In the genomic region with DNA sequence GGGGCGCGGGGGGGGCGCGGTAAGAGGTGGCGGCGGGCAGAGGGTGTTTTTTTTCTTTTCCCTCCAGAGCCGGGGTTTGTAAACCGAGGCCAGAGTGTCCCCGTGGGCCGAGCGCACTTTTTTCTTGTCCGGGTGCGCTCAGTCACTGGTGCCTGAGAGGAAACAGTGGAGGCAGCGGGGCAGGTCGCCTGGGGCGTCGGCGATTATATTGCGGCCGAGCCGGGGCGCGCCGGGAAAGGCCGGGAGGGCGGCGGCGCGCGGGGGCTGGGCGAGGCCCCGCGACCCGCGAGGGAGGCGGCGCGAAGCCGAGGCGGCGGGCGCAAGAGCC, we compare ENCODE assay signal across 9 cellular contexts. TPM values are rescaled to one million over a fixed set of nuclear protein-coding genes. Genes with fewer than 3 reads are reported as not detected.
DNase-seq lines count a peak whose midpoint lies in the region; ATAC-seq, FAIRE-seq and TF ChIP-seq lines count a peak whose summit lies in the region.
"Had no signal": no experiment of that assay in that cellular context is flagged by ENCODE, and none has a peak within 500 bp of the region (broad histone marks: within the 10 kb centered on the region; RNA-seq: fewer than 3 reads in every experiment).

No MANE protein-coding gene starts in this region.

- H3K27me3 Mint-ChIP-seq in brain, result peaks cover 96% of the 10 kb centered on the region

- peaks cover 50% of the 10 kb centered on the region for H3K4me1 Mint-ChIP-seq in brain

- TF ChIP-seq CTCF in heart left ventricle (IDR thresholded peaks at IDR 0.05) (no peak), brain (conservative IDR thresholded peaks at IDR 0.05) (no peak)

- peak overlapping the region; percentile 15 to 61 (median 47) for H3K4me3 ChIP-seq in heart left ventricle
- peak overlapping the region; percentile 61 to 67 for H3K4me3 ChIP-seq in mucosa of rectum (ENCODE audit: low read length in 2 of 2)

- H3K27me3 ChIP-seq in heart left ventricle (peaks cover 68 to 100% (median 94%) of the 10 kb centered on the region in 9 donors), mucosa of rectum (ENCODE audit: control insufficient read depth in 2 of 2, insufficient read depth in 2 of 2, low read length in 2 of 2) (peaks cover 15 to 22% of the 10 kb centered on the region in 2 donors)

- peaks cover 0 to 13% (median 4%) of the 10 kb centered on the region in 5 experiments for H3K9me3 Mint-ChIP-seq in brain
- H3K9me3 Mint-ChIP-seq: activated CD4-positive, alpha-beta T cell treated with anti-CD3 and anti-CD28 coated beads, Interleukin-2, amount 10 ng/mL, durations not matched to agents 24 days and 14 days had no signal

- H3K36me3 ChIP-seq in heart left ventricle (no peaks in the 10 kb centered on the region), mucosa of rectum (ENCODE audit: control insufficient read depth in 2 of 2, insufficient read depth in 2 of 2, low read length in 2 of 2) (no peaks in the 10 kb centered on the region)

- TF ChIP-seq POLR2A in heart left ventricle (IDR thresholded peaks at IDR 0.05), result no peak

- 1 to 4% (median 2%) methylated on average over 29 to 42 of the region's 42 CpGs; no CpG with 5 or more reads in 1 of the 4 donors for WGBS in heart left ventricle, 4 donors

- ATAC-seq in heart left ventricle (peak in 2 of 4 donors; percentile 17 to 55), left ventricle myocardium superior (no peak)

- H3K4me1 ChIP-seq in heart left ventricle (peaks cover 0 to 32% (median 9%) of the 10 kb centered on the region in 12 donors), mucosa of rectum (ENCODE audit: control insufficient read depth in 2 of 2, insufficient read depth in 2 of 2, low read length in 2 of 2) (peaks cover 5 to 7% of the 10 kb centered on the region in 2 donors)

- peak overlapping the region in 9 of 12 donors; percentile 21 to 86 (median 71) for H3K27ac ChIP-seq in heart left ventricle
- H3K27ac ChIP-seq in mucosa of rectum (ENCODE audit: low read depth in 2 of 2, low read length in 2 of 2), result peak overlapping the region; percentile 72 to 74

- peak overlapping the region; percentile 24 to 59 for H3K9ac ChIP-seq in mucosa of rectum (ENCODE audit: low read depth in 1 of 2, low read length in 2 of 2)

- peak overlapping the region; percentile 49 to 88 (median 75) for H3K4me3 Mint-ChIP-seq in brain
- H3K4me3 Mint-ChIP-seq: activated CD4-positive, alpha-beta T cell treated with anti-CD3 and anti-CD28 coated beads, Interleukin-2, amount 10 ng/mL, durations not matched to agents 24 days and 14 days had no signal

- H3K27ac Mint-ChIP-seq in brain, result peak overlapping the region in 1 of 5 experiments; percentile 89

- H3K9me3 ChIP-seq in heart left ventricle (no peaks in the 10 kb centered on the region), mucosa of rectum (ENCODE audit: control insufficient read depth in 2 of 2, low read length in 2 of 2) (no peaks in the 10 kb centered on the region)

- DNase-seq in heart left ventricle (peak in 1 of 5 donors; percentile 33), left ventricle myocardium superior (no peak), urothelium cell line (ENCODE audit: low spot score) (peak; percentile 59), ureter (ENCODE audit: low spot score) (no peak), putamen (ENCODE audit: low spot score) (no peak), cerebellar nuclear complex (lab: John Stamatoyannopoulos, UW) (no peak)
- DNase-seq: activated CD4-positive, alpha-beta T cell treated with anti-CD3 and anti-CD28 coated beads, Interleukin-2, amount 10 ng/mL, durations not matched to agents 24 days and 14 days had no signal

- intact Hi-C loops in heart left ventricle (cut with DNase I) (loop anchor here (5.0 to 10.0 kb wide), 10 partner anchors 323 to 1018 kb away; no protein-coding TSS in a partner anchor), left ventricle myocardium superior (cut with micrococcal nuclease) (loop anchor here (5.0 kb wide), 1 partner anchor 508 kb away; no protein-coding TSS in a partner anchor)

- H3K36me3 Mint-ChIP-seq in brain, result no peaks in the 10 kb centered on the region

- no peak for FAIRE-seq in urothelium cell line (lab: Jason Lieb, UNC)

RNA-seq across cellular contexts. Expression of gene HOXD8, which starts 0.3 kb away (rescaled TPM):
- total RNA-seq in heart left ventricle (1 to 10 TPM in 3 of 9 donors, under 1 TPM in 6; 0.37 to 1.8 (median 0.59) TPM), left ventricle myocardium superior (0.92 TPM), ureter (41.7 TPM)
- polyA plus RNA-seq in heart left ventricle (under 1 TPM; 0.21 to 0.42 TPM), brain (ENCODE audit: insufficient read depth, low read depth, low replicate concordance) (10.0 TPM)
- total RNA-seq: activated CD4-positive, alpha-beta T cell treated with anti-CD3 and anti-CD28 coated beads, Interleukin-2, amount 10 ng/mL, durations not matched to agents 24 days and 14 days had no signal

RNA-seq across cellular contexts. Expression of gene HOXD9, which starts 7.3 kb away (rescaled TPM):
- total RNA-seq in heart left ventricle (under 1 TPM in 2 of 9 donors, not detected in 7; 0.40 to 0.43 TPM), left ventricle myocardium superior (not detected), ureter (19.8 TPM)
- polyA plus RNA-seq in heart left ventricle (under 1 TPM in 1 of 2 donors, not detected in 1; 0.23 TPM), brain (ENCODE audit: insufficient read depth, low read depth, low replicate concordance) (8.9 TPM)
- total RNA-seq: activated CD4-positive, alpha-beta T cell treated with anti-CD3 and anti-CD28 coated beads, Interleukin-2, amount 10 ng/mL, durations not matched to agents 24 days and 14 days had no signal

RNA-seq across cellular contexts. Expression of gene HOXD10, which starts 13.2 kb away (rescaled TPM):
- total RNA-seq in heart left ventricle (under 1 TPM in 1 of 9 donors, not detected in 8; 0.43 TPM), left ventricle myocardium superior (not detected), ureter (4.4 TPM)
- polyA plus RNA-seq in heart left ventricle (under 1 TPM in 1 of 2 donors, not detected in 1; 0.03 TPM), brain (ENCODE audit: insufficient read depth, low read depth, low replicate concordance) (17.2 TPM)
- total RNA-seq: activated CD4-positive, alpha-beta T cell treated with anti-CD3 and anti-CD28 coated beads, Interleukin-2, amount 10 ng/mL, durations not matched to agents 24 days and 14 days had no signal

RNA-seq across cellular contexts. Expression of gene HOXD4, which starts 21.6 kb away (rescaled TPM):
- total RNA-seq in heart left ventricle (under 1 TPM in 7 of 9 donors, not detected in 2; 0.17 to 0.96 (median 0.42) TPM), left ventricle myocardium superior (0.22 TPM), ureter (22.4 TPM)
- polyA plus RNA-seq in heart left ventricle (under 1 TPM; 0.10 to 0.19 TPM), brain (ENCODE audit: insufficient read depth, low read depth, low replicate concordance) (not detected)
- total RNA-seq: activated CD4-positive, alpha-beta T cell treated with anti-CD3 and anti-CD28 coated beads, Interleukin-2, amount 10 ng/mL, durations not matched to agents 24 days and 14 days had no signal

RNA-seq across cellular contexts. Expression of gene HOXD11, which starts 22.7 kb away (rescaled TPM):
- total RNA-seq in heart left ventricle (not detected), left ventricle myocardium superior (not detected), ureter (1.2 TPM)
- polyA plus RNA-seq in heart left ventricle (not detected), brain (ENCODE audit: insufficient read depth, low read depth, low replicate concordance) (5.1 TPM)
- total RNA-seq: activated CD4-positive, alpha-beta T cell treated with anti-CD3 and anti-CD28 coated beads, Interleukin-2, amount 10 ng/mL, durations not matched to agents 24 days and 14 days had no signal

Comparison
In these comparisons a context has a peak if more than half of its experiments do, and no peak if none do; other contexts are left out.
1. RNA of gene HOXD8, which starts 0.3 kb away (total RNA-seq): 41.7 TPM in ureter (single experiment); 0.92 TPM in left ventricle myocardium superior (single experiment) and 0.37 to 1.8 TPM in heart left ventricle; every median in the first group is over 10 times any median in the second.
2. RNA of gene HOXD9, which starts 7.3 kb away (total RNA-seq): 19.8 TPM in ureter (single experiment); 0.40 to 0.43 TPM in heart left ventricle and not detected in left ventricle myocardium superior (single experiment); every median in the first group is over 10 times any median in the second.